16 cellular contexts compared by ENCODE assay signal in genomic region chr6:11214911-11215310, GRCh38. TPM values are rescaled to one million over a fixed set of nuclear protein-coding genes. Genes with fewer than 3 reads are reported as not detected.
A peak's percentile ranks its signal among the peaks of the same experiment; 100 is the strongest.
DNase-seq lines count a peak whose midpoint lies in the region; ATAC-seq and TF ChIP-seq lines count a peak whose summit lies in the region.
"Had no signal": no experiment of that assay in that cellular context is flagged by ENCODE, and none has a peak within 500 bp of the region (broad histone marks: within the 10 kb centered on the region; RNA-seq: fewer than 3 reads in every experiment).

No MANE protein-coding gene starts in this region.

- peaks cover 5% of the 10 kb centered on the region for H3K4me1 Mint-ChIP-seq in memory B cell
- peaks cover 28 to 30% of the 10 kb centered on the region in 2 donors for H3K4me1 Mint-ChIP-seq in stimulated activated naive B cell treated with anti-CD40 and anti-IgM and Interleukin-4, amounts not matched to agents 10 μg/mL and 1 μg/mL and 100 μg/mL, for 72 hours

- H3K9me3 ChIP-seq in IMR-90 (ENCODE audit: control insufficient read depth, insufficient read depth, low read length): no peaks in the 10 kb centered on the region
- H3K9me3 ChIP-seq in suprapubic skin: no peaks in the 10 kb centered on the region

- H3K4me3 ChIP-seq in IMR-90 (ENCODE audit: insufficient read depth, low read depth, low read length) (no peak overlapping the region), suprapubic skin (no peak overlapping the region)
- H3K4me3 ChIP-seq: SK-N-MC had no signal

- no peak overlapping the region for H2BK20ac ChIP-seq in IMR-90 (ENCODE audit: low read depth, low read length)

- TF ChIP-seq RAD21 in IMR-90 (IDR thresholded peaks at IDR 0.05; ENCODE audit: low read length): no peak

- TF ChIP-seq POLR2A in IMR-90 (IDR thresholded peaks at IDR 0.05; ENCODE audit: low read depth, low read length) (no peak), suprapubic skin (IDR thresholded peaks at IDR 0.05) (no peak)

- H3K4me1 ChIP-seq in IMR-90 (ENCODE audit: control insufficient read depth, insufficient read depth, low read length) (peaks cover 17% of the 10 kb centered on the region), suprapubic skin (peaks cover 91% of the 10 kb centered on the region)

- WGBS in IMR-90 (ENCODE audit: extremely low coverage in 2 of 2, insufficient read length in 1 of 2), 2 experiments: 94% methylated on average over 4 of the region's 9 CpGs; no CpG with 5 or more reads in 1 of the 2 experiments
- WGBS in suprapubic skin: 64% methylated on average over 9 of the region's 9 CpGs

- no peak overlapping the region for H4K8ac ChIP-seq in IMR-90 (ENCODE audit: low read depth in 2 of 2, low read length in 2 of 2)

- H3K27me3 ChIP-seq in IMR-90 (ENCODE audit: control insufficient read depth, insufficient read depth, low read length) (no peaks in the 10 kb centered on the region), suprapubic skin (no peaks in the 10 kb centered on the region)

- no peaks in the 10 kb centered on the region for H3K9me3 Mint-ChIP-seq in memory B cell
- no peaks in the 10 kb centered on the region for H3K9me3 Mint-ChIP-seq in stimulated activated naive B cell treated with anti-CD40 and anti-IgM and Interleukin-4, amounts not matched to agents 10 μg/mL and 1 μg/mL and 100 μg/mL, for 72 hours
- H3K9me3 Mint-ChIP-seq: activated CD4-positive, alpha-beta T cell treated with anti-CD3 and anti-CD28 coated beads, Interleukin-2, amount 10 ng/mL, durations not matched to agents 7 days and 5 days; activated T-cell treated with anti-CD3 and anti-CD28 coated beads, Interleukin-2, amount 50 U/mL, for 24 hours; naive thymus-derived CD8-positive, alpha-beta T cell had no signal

- H3K56ac ChIP-seq in IMR-90 (ENCODE audit: extremely low read depth, insufficient read depth, low read length): no peak overlapping the region

- H3K14ac ChIP-seq in IMR-90 (replicated peaks; ENCODE audit: low read depth, low read length): 0 out of 2 replicates have a peak overlapping the region, but pooled peaks have one; percentile 8

- peak overlapping the region; percentile 6; the same call in 1 of the 2 replicates for H3K4ac ChIP-seq in IMR-90 (ENCODE audit: low read depth, low read length)

- H3K79me1 ChIP-seq in IMR-90 (ENCODE audit: low read depth in 1 of 2, low read length in 2 of 2): peaks cover 22 to 91% of the 10 kb centered on the region in 2 experiments; a peak in 3 of 4 replicates

- H3K9me1 ChIP-seq in IMR-90 (ENCODE audit: insufficient read depth, low read length): peaks cover 31% of the 10 kb centered on the region

- no peak for TF ChIP-seq EP300 in suprapubic skin (IDR thresholded peaks at IDR 0.05)

- H4K5ac ChIP-seq in IMR-90 (ENCODE audit: low read depth, low read length): no peak overlapping the region

- no peak overlapping the region for H3K23ac ChIP-seq in IMR-90 (ENCODE audit: low read depth, low read length)

- no peak overlapping the region for H3K4me3 Mint-ChIP-seq in memory B cell
- H3K4me3 Mint-ChIP-seq in stimulated activated naive B cell treated with anti-CD40 and anti-IgM and Interleukin-4, amounts not matched to agents 10 μg/mL and 1 μg/mL and 100 μg/mL, for 72 hours: no peak overlapping the region
- H3K4me3 Mint-ChIP-seq: activated CD4-positive, alpha-beta T cell treated with anti-CD3 and anti-CD28 coated beads, Interleukin-2, amount 10 ng/mL, durations not matched to agents 7 days and 5 days; activated T-cell treated with anti-CD3 and anti-CD28 coated beads, Interleukin-2, amount 50 U/mL, for 24 hours; naive thymus-derived CD8-positive, alpha-beta T cell had no signal

- H3K27ac Mint-ChIP-seq in memory B cell: peak overlapping the region; percentile 24
- no peak overlapping the region for H3K27ac Mint-ChIP-seq in stimulated activated naive B cell treated with anti-CD40 and anti-IgM and Interleukin-4, amounts not matched to agents 10 μg/mL and 1 μg/mL and 100 μg/mL, for 72 hours
- H3K27ac Mint-ChIP-seq: activated CD4-positive, alpha-beta T cell treated with anti-CD3 and anti-CD28 coated beads, Interleukin-2, amount 10 ng/mL, durations not matched to agents 7 days and 5 days; activated T-cell treated with anti-CD3 and anti-CD28 coated beads, Interleukin-2, amount 50 U/mL, for 24 hours had no signal

- no peak overlapping the region for H2BK120ac ChIP-seq in IMR-90 (ENCODE audit: low read depth, low read length)

- DNase-seq in IMR-90: no peak
- DNase-seq in memory B cell (ENCODE audit: low spot score in 2 of 2): no peak
- no peak for DNase-seq in suprapubic skin (ENCODE audit: low spot score in 2 of 2)
- DNase-seq in stimulated activated naive B cell treated with anti-CD40 and anti-IgM and Interleukin-4, amounts not matched to agents 10 μg/mL and 1 μg/mL and 100 μg/mL, for 72 hours: no peak
- no peak for DNase-seq in COLO668 (lab: John Stamatoyannopoulos, UW; ENCODE audit: unreplicated experiment)
- no peak for DNase-seq in dedifferentiated amniotic fluid mesenchymal stem cell (ENCODE audit: extremely low spot score)
- DNase-seq: activated CD4-positive, alpha-beta T cell treated with anti-CD3 and anti-CD28 coated beads, Interleukin-2, amount 10 ng/mL, durations not matched to agents 7 days and 5 days; activated T-cell treated with anti-CD3 and anti-CD28 coated beads, Interleukin-2, amount 50 U/mL, for 24 hours; H7; naive thymus-derived CD8-positive, alpha-beta T cell; NCI-H1694 treated with DMSO at 0.1 percent for 48 hours; NCI-H524 treated with DMSO at 0.1 percent for 48 hours had no signal

- TF ChIP-seq CTCF in IMR-90 (conservative IDR thresholded peaks at IDR 0.05; ENCODE audit: low read depth, low read length) (no peak), suprapubic skin (IDR thresholded peaks at IDR 0.05) (no peak)

- ATAC-seq in IMR-90 (ENCODE audit: low read depth): no peak
- ATAC-seq in memory B cell (ENCODE audit: low read depth): no peak
- no peak for ATAC-seq in HG02759 (IDR thresholded peaks at IDR 0.05; ENCODE audit: unreplicated experiment)
- no peak for ATAC-seq in stimulated activated naive B cell treated with anti-CD40 and anti-IgM and Interleukin-4, amounts not matched to agents 10 μg/mL and 1 μg/mL and 100 μg/mL, for 72 hours (replicated peaks)
- ATAC-seq: left lobe of liver; naive thymus-derived CD8-positive, alpha-beta T cell had no signal

- no TSS peak for BruUV-seq in IMR-90 (replicated peaks; lab: Mats Ljungman, UMichigan)

- in situ Hi-C loops in IMR-90 (cut with MboI; ENCODE audit: low sequenced_read_pairs): no loop called here

- H3K36me3 ChIP-seq in IMR-90 (ENCODE audit: control insufficient read depth, insufficient read depth, low read length) (peaks cover 6% of the 10 kb centered on the region), suprapubic skin (peaks cover 4% of the 10 kb centered on the region)

- no peak overlapping the region for H3K27ac ChIP-seq in IMR-90 (ENCODE audit: insufficient read depth, low read length)
- peak overlapping the region; percentile 43 for H3K27ac ChIP-seq in cingulate gyrus (ENCODE audit: low read depth, low read length)
- peak overlapping the region; percentile 57 for H3K27ac ChIP-seq in suprapubic skin
- H3K27ac ChIP-seq: SK-N-MC had no signal

- POLR2A ChIA-PET in IMR-90 (lab: Charles Lee; ENCODE audit: unreplicated experiment): no interaction called here

- H2AFZ ChIP-seq in IMR-90 (replicated peaks; ENCODE audit: low read length, poor library complexity): no peak overlapping the region

- dilution Hi-C loops in IMR-90 (cut with HindIII; ENCODE audit: low sequenced_read_pairs, unreplicated experiment): no loop called here

- H4K20me1 ChIP-seq in IMR-90 (ENCODE audit: insufficient read depth, low read length): peaks cover 24% of the 10 kb centered on the region

- H3K9ac ChIP-seq in IMR-90 (ENCODE audit: low read depth, low read length): no peak overlapping the region

- no peak overlapping the region for H3K18ac ChIP-seq in IMR-90 (ENCODE audit: low read depth, low read length)

- CTCF ChIA-PET in IMR-90 (lab: Yijun Ruan, JAX): interaction anchor here (0.5 kb wide), 1 partner anchor 153 kb away, joined by 5 read pairs; no protein-coding TSS in a partner anchor

- H2BK15ac ChIP-seq in IMR-90 (ENCODE audit: low read depth, low read length): no peak overlapping the region

- no peak overlapping the region for H3K4me2 ChIP-seq in IMR-90 (ENCODE audit: low read depth, low read length)

- no peaks in the 10 kb centered on the region for H3K27me3 Mint-ChIP-seq in memory B cell
- H3K27me3 Mint-ChIP-seq in stimulated activated naive B cell treated with anti-CD40 and anti-IgM and Interleukin-4, amounts not matched to agents 10 μg/mL and 1 μg/mL and 100 μg/mL, for 72 hours: no peaks in the 10 kb centered on the region
- H3K27me3 Mint-ChIP-seq: activated CD4-positive, alpha-beta T cell treated with anti-CD3 and anti-CD28 coated beads, Interleukin-2, amount 10 ng/mL, durations not matched to agents 7 days and 5 days; activated T-cell treated with anti-CD3 and anti-CD28 coated beads, Interleukin-2, amount 50 U/mL, for 24 hours; naive thymus-derived CD8-positive, alpha-beta T cell had no signal

- H4K91ac ChIP-seq in IMR-90 (ENCODE audit: insufficient read depth, low read depth, low read length): no peak overlapping the region

- H3K36me3 Mint-ChIP-seq in memory B cell: peaks cover 34% of the 10 kb centered on the region
- peaks cover 22 to 51% of the 10 kb centered on the region in 2 donors for H3K36me3 Mint-ChIP-seq in stimulated activated naive B cell treated with anti-CD40 and anti-IgM and Interleukin-4, amounts not matched to agents 10 μg/mL and 1 μg/mL and 100 μg/mL, for 72 hours

- intact Hi-C loops in IMR-90 (cut with micrococcal nuclease): no loop called here

- H2BK5ac ChIP-seq in IMR-90 (ENCODE audit: low read depth, low read length, poor library complexity, severe bottlenecking): no peak overlapping the region

- no peak overlapping the region for H2AK5ac ChIP-seq in IMR-90 (ENCODE audit: low read depth, low read length)

- no peak overlapping the region for H2AK9ac ChIP-seq in IMR-90 (replicated peaks; ENCODE audit: low read depth, low read length, poor library complexity)

TF ChIP-seq in IMR-90, 13 proteins besides CTCF, POLR2A, EP300 and RAD21 (continues in another document):
- TF ChIP-seq CEBPB (IDR thresholded peaks at IDR 0.05; ENCODE audit: low read depth, low read length) (no peak), FOS (IDR thresholded peaks at IDR 0.05; ENCODE audit: low read depth, low read length) (no peak), MAFK (IDR thresholded peaks at IDR 0.05; ENCODE audit: low read depth, low read length) (no peak), RFX5 (IDR thresholded peaks at IDR 0.05; ENCODE audit: low read depth, low read length) (no peak), RCOR1 (IDR thresholded peaks at IDR 0.05; ENCODE audit: insufficient replicate concordance, low read length) (no peak)

RNA-seq across cellular contexts. Expression of gene NEDD9, which starts 17.6 kb away (rescaled TPM):
- 16.5 and 16.7 TPM in 2 replicates for total RNA-seq in IMR-90 (2012; rRNA removed)
- 7.6 and 8.2 TPM in 2 replicates for polyA plus RNA-seq in IMR-90 (2012; rRNA removed)
- 5.4 and 7.2 TPM in 2 replicates for polyA plus RNA-seq in IMR-90 (2012; cell fraction: cytosol; rRNA removed)
- 9.9 and 17.1 TPM in 2 replicates for polyA plus RNA-seq in IMR-90 (2012; cell fraction: nucleus; rRNA removed; ENCODE audit: low replicate concordance)
- total RNA-seq in suprapubic skin: 10 to 100 TPM; 18.3 to 29.8 (median 22.4) TPM
